1 cellular context compared by ENCODE assay signal in genomic region chr19:58509731-58510083, GRCh38.
TF ChIP-seq lines count a peak whose summit lies in the region.

No MANE protein-coding gene starts in this region.

TF ChIP-seq in K562, 482 proteins besides CTCF, POLR2A, EP300 and RAD21 (continued from another document and continues in another):
- TF ChIP-seq UBTF (IDR thresholded peaks at IDR 0.05; ENCODE audit: borderline replicate concordance in 1 of 2, low read depth in 2 of 2, low read length in 2 of 2) (no peak), DACH1 (IDR thresholded peaks at IDR 0.05; ENCODE audit: partially characterized antibody) (peak; percentile 66), HDAC2 (IDR thresholded peaks at IDR 0.05) (0 out of 2 replicates have a peak, but pooled peaks have one; percentile 23), TCF3 (CRISPR knock-in tag; IDR thresholded peaks at IDR 0.05) (peak; percentile 85), NFRKB (IDR thresholded peaks at IDR 0.05; ENCODE audit: low read depth) (no peak), RCOR1 (IDR thresholded peaks at IDR 0.05; ENCODE audit: borderline replicate concordance in 1 of 2, low read depth in 2 of 2, low read length in 2 of 2) (peak in 1 of 2 experiments; percentile 93; a peak in 2 of 4 replicates), TSHZ1 (CRISPR knock-in tag; IDR thresholded peaks at IDR 0.05) (no peak), ZZZ3 (IDR thresholded peaks at IDR 0.05) (no peak), ZNF444 (CRISPR knock-in tag; IDR thresholded peaks at IDR 0.05) (no peak), EWSR1 (IDR thresholded peaks at IDR 0.05; ENCODE audit: borderline replicate concordance, low read depth, partially characterized antibody) (no peak), MAX (CRISPR knock-in tag; IDR thresholded peaks at IDR 0.05) (peak; percentile 74), BRD9 (IDR thresholded peaks at IDR 0.05; ENCODE audit: low read depth, partially characterized antibody) (no peak), ZNF197 (CRISPR knock-in tag; IDR thresholded peaks at IDR 0.05; ENCODE audit: low read depth) (peak; percentile 73; the same call in 1 of the 2 replicates), KDM1A (IDR thresholded peaks at IDR 0.05) (peak; percentile 43 to 56; a peak in 2 of 4 replicates), CXXC5 (CRISPR knock-in tag; IDR thresholded peaks at IDR 0.05) (peak; percentile 75), ZNF609 (CRISPR knock-in tag; IDR thresholded peaks at IDR 0.05; ENCODE audit: borderline replicate concordance) (no peak), CEBPG (CRISPR knock-in tag; IDR thresholded peaks at IDR 0.05) (no peak), CEBPG (tag; conservative IDR thresholded peaks at IDR 0.05 in 1 of 2, IDR thresholded peaks at IDR 0.05 in 1 of 2) (no peak), CC2D1A (IDR thresholded peaks at IDR 0.05) (no peak), CBX3 (IDR thresholded peaks at IDR 0.05; ENCODE audit: borderline replicate concordance in 1 of 2, low read length in 2 of 2) (no peak), NELFE (IDR thresholded peaks at IDR 0.05; ENCODE audit: insufficient read depth, insufficient read length) (no peak), ZNF655 (CRISPR knock-in tag; IDR thresholded peaks at IDR 0.05) (no peak), ZNF124 (CRISPR knock-in tag; IDR thresholded peaks at IDR 0.05) (no peak), ZNF766 (CRISPR knock-in tag; conservative IDR thresholded peaks at IDR 0.05) (no peak; the same call in 1 of the 2 replicates), ZNF551 (CRISPR knock-in tag; IDR thresholded peaks at IDR 0.05) (no peak), ZBTB17 (CRISPR knock-in tag; IDR thresholded peaks at IDR 0.05) (no peak), STAT6 (CRISPR knock-in tag; IDR thresholded peaks at IDR 0.05) (no peak), RNF219 (CRISPR knock-in tag; IDR thresholded peaks at IDR 0.05) (no peak), NCOA6 (IDR thresholded peaks at IDR 0.05) (no peak), ATF7 (IDR thresholded peaks at IDR 0.05) (no peak), SIX5 (IDR thresholded peaks at IDR 0.05; ENCODE audit: borderline replicate concordance in 1 of 2, insufficient read depth in 1 of 2, low read depth in 1 of 2, low read length in 2 of 2) (no peak)
